ENCODE assay signal across 16 cellular contexts in genomic region chr17:38960402-38960801, GRCh38. TPM values are rescaled to one million over a fixed set of nuclear protein-coding genes. Genes with fewer than 3 reads are reported as not detected.
DNase-seq lines count a peak whose midpoint lies in the region; ATAC-seq and TF ChIP-seq lines count a peak whose summit lies in the region.
"Had no signal": no experiment of that assay in that cellular context is flagged by ENCODE, and none has a peak within 500 bp of the region (broad histone marks: within the 10 kb centered on the region; RNA-seq: fewer than 3 reads in every experiment).

No MANE protein-coding gene starts in this region.

- no peaks in the 10 kb centered on the region for H3K27me3 Mint-ChIP-seq in activated CD8-positive, alpha-beta memory T cell treated with anti-CD3 and anti-CD28 coated beads, Interleukin-2, amount 10 ng/mL, durations not matched to agents 7 days and 5 days
- no peaks in the 10 kb centered on the region for H3K27me3 Mint-ChIP-seq in CD4-positive, alpha-beta T cell

- H3K27me3 ChIP-seq in CD4-positive, alpha-beta T cell (ENCODE audit: control insufficient read depth, insufficient read depth, low read length) = no peaks in the 10 kb centered on the region
- no peaks in the 10 kb centered on the region for H3K27me3 ChIP-seq in OCI-LY3 (ENCODE audit: low read depth, low read length)
- H3K27me3 ChIP-seq in hepatocyte = no peaks in the 10 kb centered on the region

- peak; percentile 65 for ATAC-seq in activated CD8-positive, alpha-beta memory T cell treated with anti-CD3 and anti-CD28 coated beads, Interleukin-2, amount 10 ng/mL, durations not matched to agents 7 days and 5 days
- peak; percentile 85 for ATAC-seq in CD4-positive, alpha-beta T cell (ENCODE audit: poor library complexity)
- ATAC-seq in mucosa of descending colon (no peak), HG02759 (IDR thresholded peaks at IDR 0.05; ENCODE audit: unreplicated experiment) (no peak)

- H3K9me3 ChIP-seq in CD4-positive, alpha-beta T cell (ENCODE audit: control insufficient read depth, low read length) = no peaks in the 10 kb centered on the region
- H3K9me3 ChIP-seq in OCI-LY3 (ENCODE audit: insufficient read depth, low read length) (no peaks in the 10 kb centered on the region), mucosa of descending colon (no peaks in the 10 kb centered on the region), hepatocyte (ENCODE audit: low read depth) (no peaks in the 10 kb centered on the region)

- no peak overlapping the region for H3K27ac ChIP-seq in CD4-positive, alpha-beta T cell (ENCODE audit: low read depth, low read length)
- H3K27ac ChIP-seq in OCI-LY3 (ENCODE audit: low read length) = no peak overlapping the region
- no peak overlapping the region for H3K27ac ChIP-seq in hepatocyte
- H3K27ac ChIP-seq: C4-2B had no signal

- 94% methylated on average over 5 of the region's 5 CpGs for WGBS in hepatocyte (ENCODE audit: low lambda C conversion rate, missing lambda C conversion rate)

- no peak for TF ChIP-seq CTCF in CD4-positive, alpha-beta T cell (IDR thresholded peaks at IDR 0.05)
- no peak for TF ChIP-seq CTCF in OCI-LY3 (IDR thresholded peaks at IDR 0.05; ENCODE audit: low read depth, low read length)
- TF ChIP-seq CTCF in mucosa of descending colon (IDR thresholded peaks at IDR 0.05) = no peak
- no peak for TF ChIP-seq CTCF in hepatocyte (IDR thresholded peaks at IDR 0.05; ENCODE audit: poor library complexity)

- H4K20me1 ChIP-seq in OCI-LY3 (ENCODE audit: insufficient read depth, low read length) (no peaks in the 10 kb centered on the region), hepatocyte (ENCODE audit: insufficient read depth, poor library complexity, severe bottlenecking) (no peaks in the 10 kb centered on the region)

- H3K4me3 ChIP-seq in OCI-LY3 (ENCODE audit: low read length) = no peak overlapping the region
- H3K4me3 ChIP-seq in mucosa of descending colon = no peak overlapping the region
- no peak overlapping the region for H3K4me3 ChIP-seq in hepatocyte

- H3K9me2 ChIP-seq in hepatocyte (replicated peaks; ENCODE audit: insufficient read depth) = no peaks in the 10 kb centered on the region

- H3K27ac Mint-ChIP-seq in activated CD8-positive, alpha-beta memory T cell treated with anti-CD3 and anti-CD28 coated beads, Interleukin-2, amount 10 ng/mL, durations not matched to agents 7 days and 5 days = peak overlapping the region; percentile 74
- H3K27ac Mint-ChIP-seq in CD4-positive, alpha-beta T cell = peak overlapping the region; percentile 44

- H3K36me3 ChIP-seq in OCI-LY3 (replicated peaks; ENCODE audit: low read depth, low read length) (no peaks in the 10 kb centered on the region), mucosa of descending colon (ENCODE audit: low read depth) (no peaks in the 10 kb centered on the region), hepatocyte (replicated peaks; ENCODE audit: insufficient read depth, low read depth) (no peaks in the 10 kb centered on the region)

- H3K36me3 Mint-ChIP-seq in activated CD8-positive, alpha-beta memory T cell treated with anti-CD3 and anti-CD28 coated beads, Interleukin-2, amount 10 ng/mL, durations not matched to agents 7 days and 5 days = no peaks in the 10 kb centered on the region
- H3K36me3 Mint-ChIP-seq in CD4-positive, alpha-beta T cell (ENCODE audit: low read depth) = no peaks in the 10 kb centered on the region

- intact Hi-C loops in CD4-positive, alpha-beta T cell (cut with DNase I, micrococcal nuclease) = no loop called here
- intact Hi-C loops in mucosa of descending colon (cut with DNase I, micrococcal nuclease) = no loop called here

- POLR2A ChIA-PET in CD4-positive, alpha-beta T cell (lab: Charles Lee) = interaction anchor here (0.7 to 2.2 kb wide), 6 partner anchors 22 to 193 kb away, joined by 3 to 10 read pairs (median 4); partner anchors contain the start of gene LASP1

- CTCF ChIA-PET in activated CD8-positive, alpha-beta memory T cell treated with anti-CD3 and anti-CD28 coated beads, Interleukin-2, amount 10 ng/mL, durations not matched to agents 7 days and 5 days (lab: Charles Lee) = interaction anchor here (0.7 to 1.4 kb wide), 5 partner anchors 15 to 214 kb away, joined by 3 read pairs; no protein-coding TSS in a partner anchor
- CTCF ChIA-PET in CD4-positive, alpha-beta T cell (lab: Charles Lee) = no interaction called here

- H3K4me2 ChIP-seq in OCI-LY3 (ENCODE audit: low read length) (peak overlapping the region; percentile 11; the same call in 1 of the 2 replicates), hepatocyte (no peak overlapping the region)

- no peak for DNase-seq in activated CD8-positive, alpha-beta memory T cell treated with anti-CD3 and anti-CD28 coated beads, Interleukin-2, amount 10 ng/mL, durations not matched to agents 7 days and 5 days
- no peak for DNase-seq in activated CD8-positive, alpha-beta memory T cell treated with anti-CD3 and anti-CD28 coated beads for 24 hours
- no peak for DNase-seq in CD4-positive, alpha-beta T cell
- peak; percentile 17 for DNase-seq in central memory CD4-positive, alpha-beta T cell
- DNase-seq in mucosa of descending colon = no peak
- DNase-seq in hepatocyte (ENCODE audit: low spot score) = no peak
- DNase-seq: DND-41, HCEC 1CT, NCI-H1436, NCI-H2029 treated with DMSO at 0.1 percent for 48 hours, NCI-H510A treated with DMSO at 0.1 percent for 48 hours had no signal

- peaks cover 31% of the 10 kb centered on the region for H3K4me1 Mint-ChIP-seq in activated CD8-positive, alpha-beta memory T cell treated with anti-CD3 and anti-CD28 coated beads, Interleukin-2, amount 10 ng/mL, durations not matched to agents 7 days and 5 days
- H3K4me1 Mint-ChIP-seq in CD4-positive, alpha-beta T cell (ENCODE audit: low read depth) = peaks cover 37% of the 10 kb centered on the region

- H3K79me2 ChIP-seq in OCI-LY3 (ENCODE audit: low read length) (no peaks in the 10 kb centered on the region), hepatocyte (no peaks in the 10 kb centered on the region)

- no peak overlapping the region for H3K4me3 Mint-ChIP-seq in activated CD8-positive, alpha-beta memory T cell treated with anti-CD3 and anti-CD28 coated beads, Interleukin-2, amount 10 ng/mL, durations not matched to agents 7 days and 5 days
- H3K4me3 Mint-ChIP-seq in CD4-positive, alpha-beta T cell = peak overlapping the region; percentile 42

- H2AFZ ChIP-seq in OCI-LY3 (ENCODE audit: low read depth, low read length) (no peak overlapping the region), hepatocyte (no peak overlapping the region)

- H3K9ac ChIP-seq in OCI-LY3 (ENCODE audit: low read length) = no peak overlapping the region

- no peaks in the 10 kb centered on the region for H3K9me3 Mint-ChIP-seq in activated CD8-positive, alpha-beta memory T cell treated with anti-CD3 and anti-CD28 coated beads, Interleukin-2, amount 10 ng/mL, durations not matched to agents 7 days and 5 days (ENCODE audit: low read depth)
- no peaks in the 10 kb centered on the region for H3K9me3 Mint-ChIP-seq in CD4-positive, alpha-beta T cell

- H3K4me1 ChIP-seq in OCI-LY3 (ENCODE audit: low read length) (no peaks in the 10 kb centered on the region), mucosa of descending colon (ENCODE audit: low read depth) (no peaks in the 10 kb centered on the region), hepatocyte (ENCODE audit: insufficient read depth) (no peaks in the 10 kb centered on the region)

RNA-seq across cellular contexts. Expression of gene FBXO47, which starts 6.8 kb away (rescaled TPM):
- under 1 TPM in 1 of 2 experiments, not detected in 1; 0.18 TPM for total RNA-seq in activated CD8-positive, alpha-beta memory T cell treated with anti-CD3 and anti-CD28 coated beads, Interleukin-2, amount 10 ng/mL, durations not matched to agents 7 days and 5 days
- not detected for total RNA-seq in CD4-positive, alpha-beta T cell
- total RNA-seq in mucosa of descending colon (not detected), hepatocyte (not detected in 2 replicates)
- not detected in 2 replicates for polyA plus RNA-seq in hepatocyte
- total RNA-seq: HT-29, RPMI7951 had no signal

Comparison
In these comparisons a context has a peak if more than half of its experiments do, and no peak if none do; other contexts are left out.
1. ATAC-seq: peak in activated CD8-positive, alpha-beta memory T cell treated with anti-CD3 and anti-CD28 coated beads, Interleukin-2, amount 10 ng/mL, durations not matched to agents 7 days and 5 days (single experiment) and CD4-positive, alpha-beta T cell (single experiment); none in mucosa of descending colon (single experiment) and HG02759 (single experiment).